23 cellular contexts compared by ENCODE assay signal in genomic region chr11:120577624-120578363, GRCh38.
"Had no signal": no experiment of that assay in that cellular context is flagged by ENCODE, and none has a peak within 500 bp of the region (broad histone marks: within the 10 kb centered on the region; RNA-seq: fewer than 3 reads in every experiment).

No MANE protein-coding gene starts in this region.

- H3K9me3 Mint-ChIP-seq: activated CD4-positive, alpha-beta memory T cell treated with anti-CD3 and anti-CD28 coated beads, Interleukin-2, amount 10 ng/mL, durations not matched to agents 7 days and 5 days; activated T-cell treated with anti-CD3 and anti-CD28 coated beads, Interleukin-2, amount 50 U/mL, for 72 hours; neural progenitor cell; stimulated activated memory B cell treated with anti-CD40 and anti-IgM and Interleukin-4, amounts not matched to agents 10 μg/mL and 1 μg/mL and 100 μg/mL, for 72 hours had no signal

- H3K4me1 ChIP-seq: heart right ventricle, neural progenitor cell, upper lobe of left lung had no signal

- H3K27ac Mint-ChIP-seq: activated CD4-positive, alpha-beta memory T cell treated with anti-CD3 and anti-CD28 coated beads, Interleukin-2, amount 10 ng/mL, durations not matched to agents 7 days and 5 days; activated CD4-positive, alpha-beta T cell treated with anti-CD3 and anti-CD28 coated beads, Interleukin-2, amount 10 ng/mL, durations not matched to agents 24 days and 14 days; activated naive CD8-positive, alpha-beta T cell treated with anti-CD3 and anti-CD28 coated beads, Interleukin-2, amount 50 U/mL, for 24 hours; activated T-cell treated with anti-CD3 and anti-CD28 coated beads, Interleukin-2, amount 50 U/mL, for 72 hours; naive thymus-derived CD8-positive, alpha-beta T cell; stimulated activated memory B cell treated with anti-CD40 and anti-IgM and Interleukin-4, amounts not matched to agents 10 μg/mL and 1 μg/mL and 100 μg/mL, for 72 hours had no signal

- H3K4me3 ChIP-seq: cardiac muscle cell, heart right ventricle, lung, neural progenitor cell, smooth muscle cell, upper lobe of left lung had no signal

- H3K27ac ChIP-seq: cardiac muscle cell, heart right ventricle, neural progenitor cell, upper lobe of left lung had no signal

- H2AFZ ChIP-seq: neural progenitor cell had no signal

- DNase-seq: activated CD4-positive, alpha-beta memory T cell treated with anti-CD3 and anti-CD28 coated beads, Interleukin-2, amount 10 ng/mL, durations not matched to agents 7 days and 5 days; activated CD4-positive, alpha-beta T cell treated with anti-CD3 and anti-CD28 coated beads, Interleukin-2, amount 10 ng/mL, durations not matched to agents 24 days and 14 days; activated gamma-delta T cell; activated naive CD4-positive, alpha-beta T cell treated with anti-CD3 and anti-CD28 coated beads, Interleukin-2, amount 50 U/mL, for 16 hours; activated naive CD8-positive, alpha-beta T cell treated with anti-CD3 and anti-CD28 coated beads, Interleukin-2, amount 50 U/mL, for 24 hours; activated T-cell treated with anti-CD3 and anti-CD28 coated beads, Interleukin-2, amount 50 U/mL, for 72 hours; effector CD4-positive, alpha-beta T cell; erythroblast; foreskin fibroblast; heart right ventricle; islet precursor cell; left colon; stimulated activated CD4-positive, alpha-beta T cell treated with anti-CD3 and anti-CD28 coated beads, Interleukin-15, amount 100 ng/mL, for 24 hours; T-helper 2 cell had no signal

- H3K36me3 Mint-ChIP-seq: naive thymus-derived CD8-positive, alpha-beta T cell; stimulated activated memory B cell treated with anti-CD40 and anti-IgM and Interleukin-4, amounts not matched to agents 10 μg/mL and 1 μg/mL and 100 μg/mL, for 72 hours had no signal

- ATAC-seq: activated CD4-positive, CD25-positive, alpha-beta regulatory T cell treated with anti-CD3 and anti-CD28 coated beads, Interleukin-2, amount 50 U/mL, for 24 hours; activated naive CD8-positive, alpha-beta T cell treated with anti-CD3 and anti-CD28 coated beads, Interleukin-2, amount 50 U/mL, for 24 hours; activated T-cell treated with anti-CD3 and anti-CD28 coated beads, Interleukin-2, amount 50 U/mL, for 72 hours; heart right ventricle; left colon; naive thymus-derived CD8-positive, alpha-beta T cell; sciatic nerve; stimulated activated memory B cell treated with anti-CD40 and anti-IgM and Interleukin-4, amounts not matched to agents 10 μg/mL and 1 μg/mL and 100 μg/mL, for 72 hours had no signal

- H3K27me3 ChIP-seq: neural progenitor cell, upper lobe of left lung had no signal

- H3K9ac ChIP-seq: neural progenitor cell had no signal

- H3K9me3 ChIP-seq: upper lobe of left lung had no signal

- H3K4me3 Mint-ChIP-seq: activated CD4-positive, alpha-beta memory T cell treated with anti-CD3 and anti-CD28 coated beads, Interleukin-2, amount 10 ng/mL, durations not matched to agents 7 days and 5 days; activated CD4-positive, alpha-beta T cell treated with anti-CD3 and anti-CD28 coated beads, Interleukin-2, amount 10 ng/mL, durations not matched to agents 24 days and 14 days; activated naive CD8-positive, alpha-beta T cell treated with anti-CD3 and anti-CD28 coated beads, Interleukin-2, amount 50 U/mL, for 24 hours; activated T-cell treated with anti-CD3 and anti-CD28 coated beads, Interleukin-2, amount 50 U/mL, for 72 hours; naive thymus-derived CD8-positive, alpha-beta T cell; neural progenitor cell; stimulated activated memory B cell treated with anti-CD40 and anti-IgM and Interleukin-4, amounts not matched to agents 10 μg/mL and 1 μg/mL and 100 μg/mL, for 72 hours had no signal

- H3K4me1 Mint-ChIP-seq: activated CD4-positive, alpha-beta memory T cell treated with anti-CD3 and anti-CD28 coated beads, Interleukin-2, amount 10 ng/mL, durations not matched to agents 7 days and 5 days; neural progenitor cell had no signal

- H3K36me3 ChIP-seq: cardiac muscle cell, heart right ventricle, neural progenitor cell, upper lobe of left lung had no signal

- H3K4me2 ChIP-seq: neural progenitor cell, smooth muscle cell had no signal
